25 cellular contexts compared by ENCODE assay signal in genomic region chr13:36051082-36051481, GRCh38.
DNase-seq lines count a peak whose midpoint lies in the region; ATAC-seq and TF ChIP-seq lines count a peak whose summit lies in the region.
"Had no signal": no experiment of that assay in that cellular context is flagged by ENCODE, and none has a peak within 500 bp of the region (broad histone marks: within the 10 kb centered on the region; RNA-seq: fewer than 3 reads in every experiment).

No MANE protein-coding gene starts in this region.

- H3K9me3 ChIP-seq in adipocyte (ENCODE audit: control insufficient read depth, low read length) (no peaks in the 10 kb centered on the region), gastroesophageal sphincter (no peaks in the 10 kb centered on the region)

- H3K27ac ChIP-seq in gastroesophageal sphincter (no peak overlapping the region), coronary artery (no peak overlapping the region)
- H3K27ac ChIP-seq: KMS-11, RWPE1, SK-N-MC had no signal

- no peak for TF ChIP-seq EP300 in gastroesophageal sphincter (IDR thresholded peaks at IDR 0.05)

- POLR2A ChIA-PET in HEK293T (lab: Yijun Ruan, JAX): no interaction called here

- 64 to 68% methylated on average over 1 of the region's 1 CpG for WGBS in gastroesophageal sphincter (ENCODE audit: low coverage in 1 of 2), 2 donors

- no peak overlapping the region for H3K9ac ChIP-seq in adipocyte (ENCODE audit: low read length)
- H3K9ac ChIP-seq: KMS-11 had no signal

- TF ChIP-seq CTCF in gastroesophageal sphincter (IDR thresholded peaks at IDR 0.05) (no peak), coronary artery (IDR thresholded peaks at IDR 0.05) (no peak)

- no peak for TF ChIP-seq POLR2A in gastroesophageal sphincter (IDR thresholded peaks at IDR 0.05)

- H3K4me1 ChIP-seq in adipocyte (ENCODE audit: control insufficient read depth, insufficient read depth, low read length) (peaks cover 33% of the 10 kb centered on the region), gastroesophageal sphincter (no peaks in the 10 kb centered on the region)

- CTCF ChIA-PET in HEK293T (lab: Yijun Ruan, JAX): no interaction called here

- H3K27me3 ChIP-seq in adipocyte (replicated peaks; ENCODE audit: control insufficient read depth, insufficient read depth, low read length) (no peaks in the 10 kb centered on the region), gastroesophageal sphincter (no peaks in the 10 kb centered on the region)

- ATAC-seq in gastroesophageal sphincter: peak; percentile 75
- no peak for ATAC-seq in HG03135 (IDR thresholded peaks at IDR 0.05; ENCODE audit: unreplicated experiment)

- H3K36me3 ChIP-seq in adipocyte (ENCODE audit: control insufficient read depth, insufficient read depth, low read length, severe bottlenecking) (no peaks in the 10 kb centered on the region), gastroesophageal sphincter (no peaks in the 10 kb centered on the region)

- DNase-seq in EH (ENCODE audit: low read depth) (peak; percentile 15), adipocyte (ENCODE audit: low read depth) (peak; percentile 40), CD1c-positive myeloid dendritic cell (ENCODE audit: extremely low spot score) (no peak), coronary artery (ENCODE audit: low spot score) (no peak), HEK293T (ENCODE audit: extremely low spot score) (no peak)
- DNase-seq: AML-193; C1 segment of cervical spinal cord; Calu3; CD8-positive, alpha-beta memory T cell; GDM1; GOT3; HCEC 1CT; IMR-90; NCI-H1417 treated with DMSO at 0.1 percent for 48 hours; NCI-H1930; NCI-H226; NCI-H510A treated with DMSO at 0.1 percent for 48 hours; NCI-H774; NK-92 treated with Interleukin-12 subunit alpha and Interleukin-12 subunit beta, amount 100 ng/mL, for 24 hours; SHP77 treated with DMSO at 0.1 percent for 48 hours had no signal

- H3K4me3 ChIP-seq in adipocyte (ENCODE audit: low read length): no peak overlapping the region
- no peak overlapping the region for H3K4me3 ChIP-seq in gastroesophageal sphincter
- no peak overlapping the region for H3K4me3 ChIP-seq in coronary artery
- H3K4me3 ChIP-seq: SK-N-MC had no signal

TF ChIP-seq in HEK293T, 16 proteins besides CTCF, POLR2A, EP300 and RAD21:
- no peak for TF ChIP-seq HDGF (IDR thresholded peaks at IDR 0.05; ENCODE audit: borderline replicate concordance)
- TF ChIP-seq SP1 (IDR thresholded peaks at IDR 0.05): no peak
- no peak for TF ChIP-seq CTBP1 (IDR thresholded peaks at IDR 0.05; ENCODE audit: borderline replicate concordance)
- TF ChIP-seq ZNF384 (IDR thresholded peaks at IDR 0.05): no peak
- no peak for TF ChIP-seq NFRKB (IDR thresholded peaks at IDR 0.05)
- TF ChIP-seq FOXA1 (IDR thresholded peaks at IDR 0.05): no peak
- TF ChIP-seq BHLHE40 (IDR thresholded peaks at IDR 0.05; ENCODE audit: borderline replicate concordance): no peak
TF ChIP-seq in HEK293T: peak in this region for 0.

Comparison
In these comparisons a context has a peak if more than half of its experiments do, and no peak if none do; other contexts are left out.
1. DNase-seq: peak in EH (single experiment) and adipocyte (single experiment); none in CD1c-positive myeloid dendritic cell (single experiment), coronary artery (single experiment) and HEK293T (single experiment).